In the genomic region with DNA sequence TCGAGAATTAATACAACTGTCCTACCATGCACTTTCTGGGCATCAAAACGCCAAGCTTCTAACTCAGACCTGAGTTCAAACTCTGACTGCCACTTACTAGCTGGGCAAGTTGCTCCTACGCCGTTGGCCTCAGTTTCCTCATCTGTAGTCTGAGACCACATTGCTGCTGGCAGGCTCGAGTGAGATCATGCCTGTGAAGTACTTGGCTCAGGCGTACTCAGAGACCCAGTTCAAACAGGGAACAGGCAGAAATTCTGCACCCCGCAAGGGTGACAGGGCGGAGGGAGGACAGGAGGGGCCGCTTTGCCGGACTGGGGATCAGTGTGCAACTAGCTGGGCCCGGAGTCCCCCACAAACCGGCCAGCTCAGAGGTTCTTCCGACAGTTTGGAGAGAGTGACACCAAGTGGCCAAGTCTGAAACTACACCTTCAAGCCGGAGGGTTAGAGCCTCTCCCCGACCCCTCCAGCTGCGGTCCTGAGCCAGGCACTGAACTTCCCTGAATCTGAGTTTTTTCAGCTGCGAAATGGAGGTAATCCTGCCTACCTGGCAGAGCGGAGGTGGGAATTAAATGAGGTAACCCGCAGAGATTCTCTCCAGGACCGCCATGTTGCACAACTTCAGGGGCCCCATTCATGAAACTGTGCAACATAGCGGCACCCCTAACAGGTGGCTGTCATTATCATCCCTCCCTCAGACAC, we compare ENCODE assay signal across 7 cellular contexts. TPM values are rescaled to one million over a fixed set of nuclear protein-coding genes. Genes with fewer than 3 reads are reported as not detected.
DNase-seq lines count a peak whose midpoint lies in the region; ATAC-seq, FAIRE-seq and TF ChIP-seq lines count a peak whose summit lies in the region.

No MANE protein-coding gene starts in this region.

- H3K27ac Mint-ChIP-seq in glutamatergic neuron (ENCODE audit: unreplicated experiment): no peak overlapping the region

- peak; percentile 60 for FAIRE-seq in HTR-8/SVneo (lab: Jason Lieb, UNC)

- no peaks in the 10 kb centered on the region for H3K4me1 Mint-ChIP-seq in glutamatergic neuron (ENCODE audit: low read depth, unreplicated experiment)

- intact Hi-C loops in posterior vena cava (cut with DNase I): loop anchor here in 1 of 2 donors (10.0 kb wide), 2 partner anchors 59 to 189 kb away; no protein-coding TSS in a partner anchor

- no peak for ATAC-seq in HG03175 (IDR thresholded peaks at IDR 0.05; ENCODE audit: unreplicated experiment)

- peak; percentile 46 for TF ChIP-seq CTCF in GM10248 (IDR thresholded peaks at IDR 0.05; ENCODE audit: control extremely low read depth, extremely low read depth, low read depth, missing control alignments)
- TF ChIP-seq CTCF in glutamatergic neuron (IDR thresholded peaks at IDR 0.05; ENCODE audit: partially characterized antibody, unreplicated experiment): peak; percentile 90

- peaks cover 2% of the 10 kb centered on the region for H3K27me3 Mint-ChIP-seq in glutamatergic neuron (ENCODE audit: unreplicated experiment)

- H3K36me3 Mint-ChIP-seq in glutamatergic neuron (ENCODE audit: unreplicated experiment): no peaks in the 10 kb centered on the region

- CTCF ChIA-PET in GM10248 (lab: Yijun Ruan, JAX): interaction anchor here (0.7 to 12.1 kb wide), 37 partner anchors 9 to 511 kb away, joined by 3 to 243 read pairs (median 4); partner anchors contain the start of genes CEBPB and PEDS1

- POLR2A ChIA-PET in GM10248 (lab: Yijun Ruan, JAX): no interaction called here

- 0 out of 2 replicates have a peak, but pooled peaks cover 4% of the 10 kb centered on the region for H3K27me3 ChIP-seq in SJCRH30

- no peaks in the 10 kb centered on the region for H3K36me3 ChIP-seq in SJCRH30

- H3K9me3 Mint-ChIP-seq in glutamatergic neuron (ENCODE audit: unreplicated experiment): no peaks in the 10 kb centered on the region

- peaks cover 4% of the 10 kb centered on the region; the same call in 1 of the 2 replicates for H3K4me1 ChIP-seq in SJCRH30

- H3K4me3 ChIP-seq in SJCRH30: no peak overlapping the region

- DNase-seq in GM10248 (ENCODE audit: extremely low spot score) (peak; percentile 67), HTR-8/SVneo (ENCODE audit: insufficient read length, low spot score) (peak; percentile 87), SJCRH30 (peak; percentile 76 to 89), glutamatergic neuron (peak; percentile 61), posterior vena cava (ENCODE audit: low spot score) (peak; percentile 83)
- peak; percentile 63 for DNase-seq in activated naive CD4-positive, alpha-beta T cell treated with Interleukin-2 at 50 U/mL for 16 hours

- H3K4me3 Mint-ChIP-seq in glutamatergic neuron (ENCODE audit: unreplicated experiment): no peak overlapping the region

- no peak overlapping the region for H3K27ac ChIP-seq in SJCRH30

- H3K9me3 ChIP-seq in SJCRH30 (replicated peaks): no peaks in the 10 kb centered on the region

RNA-seq across cellular contexts. Expression of gene PTPN1, which starts 46.0 kb away (rescaled TPM):
- total RNA-seq in SJCRH30 (2014; rRNA removed; shearing (Covaris generic)): 64.3 and 72.3 TPM in 2 replicates
- 47.5 TPM for total RNA-seq in glutamatergic neuron (ENCODE audit: unreplicated experiment)
- 10 to 100 TPM; 23.5 to 43.6 TPM for total RNA-seq in posterior vena cava
